1 cellular context compared by ENCODE assay signal in genomic region chr3:139118835-139119234, GRCh38.
TF ChIP-seq lines count a peak whose summit lies in the region.

No MANE protein-coding gene starts in this region.

TF ChIP-seq in IMR-90, 13 proteins besides CTCF, POLR2A, EP300 and RAD21 (continued from another document):
- no peak for TF ChIP-seq BHLHE40 (IDR thresholded peaks at IDR 0.05; ENCODE audit: low read depth, low read length)
- no peak for TF ChIP-seq MAFK (IDR thresholded peaks at IDR 0.05; ENCODE audit: low read depth, low read length)
- no peak for TF ChIP-seq MXI1 (IDR thresholded peaks at IDR 0.05; ENCODE audit: borderline replicate concordance, low read depth, low read length)
- no peak for TF ChIP-seq ELK1 (IDR thresholded peaks at IDR 0.05; ENCODE audit: borderline replicate concordance, low read depth, low read length)
- TF ChIP-seq NFE2L2 (IDR thresholded peaks at IDR 0.05; ENCODE audit: low read depth, low read length) = no peak
- TF ChIP-seq CHD1 (IDR thresholded peaks at IDR 0.05; ENCODE audit: low read depth, low read length) = no peak
- no peak for TF ChIP-seq MAZ (IDR thresholded peaks at IDR 0.05; ENCODE audit: borderline replicate concordance, low read depth, low read length)
- TF ChIP-seq RCOR1 (IDR thresholded peaks at IDR 0.05; ENCODE audit: insufficient replicate concordance, low read length) = no peak
- TF ChIP-seq USF2 (IDR thresholded peaks at IDR 0.05; ENCODE audit: low read depth, low read length) = no peak
- TF ChIP-seq SMC3 (IDR thresholded peaks at IDR 0.05; ENCODE audit: low read depth, low read length) = no peak
- no peak for TF ChIP-seq FOS (IDR thresholded peaks at IDR 0.05; ENCODE audit: low read depth, low read length)
